ENCODE assay signal across 13 cellular contexts in the genomic region with DNA sequence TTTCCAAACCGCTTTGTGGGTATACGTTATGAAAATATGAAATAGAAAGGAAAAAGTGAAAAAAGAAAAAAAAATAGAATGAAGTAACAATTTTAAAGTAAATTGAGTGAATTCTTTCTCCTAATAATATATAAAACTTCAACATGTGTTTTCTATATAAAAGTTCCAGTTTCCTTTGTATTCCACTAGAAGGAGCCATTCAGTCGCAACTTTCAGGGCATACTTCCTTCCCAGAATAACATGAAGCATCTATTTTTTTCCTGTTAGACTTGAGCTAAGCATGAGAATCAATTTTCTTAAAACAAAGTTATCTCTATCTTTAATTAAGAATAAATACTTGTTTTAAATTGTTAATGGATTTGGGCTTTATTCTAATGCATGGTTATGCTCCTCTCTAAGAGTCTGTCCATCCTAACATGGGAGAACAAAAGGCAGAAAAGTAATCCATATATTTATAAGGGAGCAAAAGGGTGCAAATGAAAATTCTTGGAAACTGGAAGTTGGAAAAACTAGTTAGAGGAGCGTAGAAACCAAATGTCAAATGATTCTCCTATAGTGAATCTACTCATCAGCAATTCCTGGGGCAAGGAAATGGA. TPM values are rescaled to one million over a fixed set of nuclear protein-coding genes. Genes with fewer than 3 reads are reported as not detected.
A peak's percentile ranks its signal among the peaks of the same experiment; 100 is the strongest.
DNase-seq lines count a peak whose midpoint lies in the region; ATAC-seq, FAIRE-seq and TF ChIP-seq lines count a peak whose summit lies in the region.
"Had no signal": no experiment of that assay in that cellular context is flagged by ENCODE, and none has a peak within 500 bp of the region (broad histone marks: within the 10 kb centered on the region; RNA-seq: fewer than 3 reads in every experiment).

No MANE protein-coding gene starts in this region.

- FAIRE-seq in RCC 7860 (lab: Jason Lieb, UNC): peak; percentile 8

- DNase-seq in heart right ventricle (no peak), right cardiac atrium (no peak), RCC 7860 (ENCODE audit: low spot score) (no peak), fibroblast of mammary gland (ENCODE audit: low read depth) (peak; percentile 57), NCI-H82 treated with DMSO at 0.1 percent for 48 hours (lab: John Stamatoyannopoulos, UW; ENCODE audit: unreplicated experiment) (no peak), prostate gland (ENCODE audit: low spot score) (no peak)
- no peak for DNase-seq in activated CD4-positive, alpha-beta T cell treated with anti-CD3 and anti-CD28 coated beads for 36 hours
- DNase-seq: activated CD4-positive, CD25-positive, alpha-beta regulatory T cell; activated naive CD4-positive, alpha-beta T cell treated with anti-CD3 and anti-CD28 coated beads, Interleukin-2, amount 50 U/mL, for 16 hours; left lung; NCI-H1048; upper lobe of left lung had no signal

- no peaks in the 10 kb centered on the region for H3K4me1 Mint-ChIP-seq in activated CD4-positive, alpha-beta T cell treated with anti-CD3 and anti-CD28 coated beads for 36 hours

- H3K9me3 ChIP-seq in heart right ventricle: peaks cover 0 to 15% (median 0%) of the 10 kb centered on the region in 11 donors
- H3K9me3 ChIP-seq in right cardiac atrium (ENCODE audit: control insufficient read depth, low read length): no peaks in the 10 kb centered on the region
- no peaks in the 10 kb centered on the region for H3K9me3 ChIP-seq in prostate gland
- H3K9me3 ChIP-seq: left lung, upper lobe of left lung had no signal

- TF ChIP-seq POLR2A in prostate gland (IDR thresholded peaks at IDR 0.05): no peak

- H3K4me1 ChIP-seq in heart right ventricle (no peaks in the 10 kb centered on the region), right cardiac atrium (ENCODE audit: control insufficient read depth, insufficient read depth, low read length) (no peaks in the 10 kb centered on the region), prostate gland (replicated peaks) (no peaks in the 10 kb centered on the region)
- H3K4me1 ChIP-seq: left lung, upper lobe of left lung had no signal

- H3K27ac Mint-ChIP-seq in activated CD4-positive, alpha-beta T cell treated with anti-CD3 and anti-CD28 coated beads for 36 hours: no peak overlapping the region

- no peaks in the 10 kb centered on the region for H3K36me3 Mint-ChIP-seq in activated CD4-positive, alpha-beta T cell treated with anti-CD3 and anti-CD28 coated beads for 36 hours (ENCODE audit: low read depth)

- no peaks in the 10 kb centered on the region for H3K36me3 ChIP-seq in heart right ventricle
- H3K36me3 ChIP-seq in prostate gland: no peaks in the 10 kb centered on the region
- H3K36me3 ChIP-seq: left lung, upper lobe of left lung had no signal

- no peak overlapping the region for H3K27ac ChIP-seq in heart right ventricle
- H3K27ac ChIP-seq in right cardiac atrium (ENCODE audit: low read length): no peak overlapping the region
- no peak overlapping the region for H3K27ac ChIP-seq in prostate gland
- H3K27ac ChIP-seq: left lung, upper lobe of left lung had no signal

- H3K9me3 Mint-ChIP-seq in activated CD4-positive, alpha-beta T cell treated with anti-CD3 and anti-CD28 coated beads for 36 hours (ENCODE audit: low read depth): peaks cover 6% of the 10 kb centered on the region

- no peak for ATAC-seq in heart right ventricle
- no peak for ATAC-seq in right cardiac atrium
- ATAC-seq in activated CD4-positive, alpha-beta T cell treated with anti-CD3 and anti-CD28 coated beads for 36 hours: no peak
- no peak for ATAC-seq in GM19023 (IDR thresholded peaks at IDR 0.05; ENCODE audit: unreplicated experiment)
- ATAC-seq: left lung had no signal

- TF ChIP-seq CTCF in heart right ventricle (IDR thresholded peaks at IDR 0.05): peak in 5 of 9 donors; percentile 14 to 42 (median 30)
- TF ChIP-seq CTCF in fibroblast of mammary gland (conservative IDR thresholded peaks at IDR 0.05; ENCODE audit: control insufficient read depth, insufficient read depth, low read depth, low read length): peak; percentile 67
- peak in 1 of 4 experiments; percentile 56 for TF ChIP-seq CTCF in prostate gland (IDR thresholded peaks at IDR 0.05)

- WGBS in heart right ventricle, 2 donors: 61 to 70% methylated on average over 4 of the region's 4 CpGs
- WGBS in right cardiac atrium: 67% methylated on average over 4 of the region's 4 CpGs
- 59% methylated on average over 4 of the region's 4 CpGs for WGBS in prostate gland

- POLR2A ChIA-PET in activated CD4-positive, alpha-beta T cell treated with anti-CD3 and anti-CD28 coated beads for 36 hours (lab: Charles Lee): no interaction called here

- intact Hi-C loops in heart right ventricle (cut with DNase I): loop anchor here in 1 of 10 donors (10.0 kb wide), 1 partner anchor 78 kb away; no protein-coding TSS in a partner anchor
- intact Hi-C loops in right cardiac atrium (cut with DNase I): no loop called here
- intact Hi-C loops in activated CD4-positive, alpha-beta T cell treated with anti-CD3 and anti-CD28 coated beads for 36 hours (cut with DNase I, micrococcal nuclease): no loop called here
- intact Hi-C loops in prostate gland (cut with DNase I): no loop called here

- no peak overlapping the region for H3K4me3 Mint-ChIP-seq in activated CD4-positive, alpha-beta T cell treated with anti-CD3 and anti-CD28 coated beads for 36 hours

- CTCF ChIA-PET in activated CD4-positive, alpha-beta T cell treated with anti-CD3 and anti-CD28 coated beads for 36 hours (lab: Charles Lee): no interaction called here

- no peak overlapping the region for H3K4me3 ChIP-seq in heart right ventricle
- no peak overlapping the region for H3K4me3 ChIP-seq in right cardiac atrium (ENCODE audit: low read length)
- no peak overlapping the region for H3K4me3 ChIP-seq in fibroblast of mammary gland (ENCODE audit: control insufficient read depth, low read depth, low read length)
- no peak overlapping the region for H3K4me3 ChIP-seq in prostate gland
- H3K4me3 ChIP-seq: left lung, upper lobe of left lung had no signal

- no peaks in the 10 kb centered on the region for H3K27me3 Mint-ChIP-seq in activated CD4-positive, alpha-beta T cell treated with anti-CD3 and anti-CD28 coated beads for 36 hours

- H3K27me3 ChIP-seq in heart right ventricle: no peaks in the 10 kb centered on the region
- no peaks in the 10 kb centered on the region for H3K27me3 ChIP-seq in right cardiac atrium (ENCODE audit: control insufficient read depth, insufficient read depth)
- no peaks in the 10 kb centered on the region for H3K27me3 ChIP-seq in prostate gland (replicated peaks; ENCODE audit: insufficient read depth)
- H3K27me3 ChIP-seq: left lung, upper lobe of left lung had no signal

RNA-seq across cellular contexts. Expression of a gene that starts 16.0 kb away (rescaled TPM):
- 10 to 100 TPM in 1 of 10 donors, 1 to 10 TPM in 9; 1.3 to 15.3 (median 4.2) TPM for total RNA-seq in heart right ventricle
- polyA plus RNA-seq in heart right ventricle: 1 to 10 TPM; 1.0 to 1.3 TPM
- 10 to 100 TPM in 1 of 4 donors, 1 to 10 TPM in 3; 5.6 to 10.9 (median 8.4) TPM for total RNA-seq in right cardiac atrium
- polyA plus RNA-seq in right cardiac atrium: 2.2 TPM
- not detected for total RNA-seq in activated CD4-positive, alpha-beta T cell treated with anti-CD3 and anti-CD28 coated beads for 36 hours
- total RNA-seq in prostate gland: 10 to 100 TPM; 44.4 to 55.5 TPM
